1 cellular context compared by ENCODE assay signal in genomic region chr7:50634378-50634777, GRCh38.
TF ChIP-seq lines count a peak whose summit lies in the region.

No MANE protein-coding gene starts in this region.

TF ChIP-seq in neural cell, 6 proteins besides CTCF, POLR2A, EP300 and RAD21:
- TF ChIP-seq REST (IDR thresholded peaks at IDR 0.05; ENCODE audit: borderline replicate concordance) = no peak
- TF ChIP-seq EZH2 (IDR thresholded peaks at IDR 0.05; ENCODE audit: borderline replicate concordance, insufficient read depth, low read length, poor library complexity, severe bottlenecking) = no peak
- no peak for TF ChIP-seq SMC3 (conservative IDR thresholded peaks at IDR 0.05; ENCODE audit: poor library complexity)
- TF ChIP-seq TAF1 (IDR thresholded peaks at IDR 0.05; ENCODE audit: low read depth) = no peak
- TF ChIP-seq POLR2AphosphoS5 (IDR thresholded peaks at IDR 0.05) = no peak
- TF ChIP-seq MXI1 (conservative IDR thresholded peaks at IDR 0.05; ENCODE audit: poor library complexity, severe bottlenecking) = no peak
TF ChIP-seq in neural cell: peak in this region for 0.
